ENCODE assay signal across 7 cellular contexts in the genomic region with DNA sequence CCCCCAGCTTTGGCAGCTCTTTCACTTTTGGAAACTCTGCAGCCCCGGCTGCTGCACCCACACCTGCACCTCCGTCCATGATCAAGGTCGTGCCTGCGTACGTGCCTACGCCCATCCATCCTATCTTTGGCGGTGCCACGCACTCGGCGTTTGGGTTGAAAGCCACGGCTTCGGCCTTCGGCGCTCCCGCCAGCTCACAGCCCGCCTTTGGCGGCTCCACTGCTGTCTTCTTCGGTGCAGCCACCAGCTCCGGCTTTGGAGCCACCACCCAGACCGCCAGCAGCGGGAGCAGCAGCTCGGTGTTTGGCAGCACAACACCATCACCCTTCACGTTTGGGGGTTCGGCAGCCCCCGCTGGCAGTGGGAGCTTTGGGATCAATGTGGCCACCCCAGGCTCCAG. TPM values are rescaled to one million over a fixed set of nuclear protein-coding genes. Genes with fewer than 3 reads are reported as not detected.
DNase-seq lines count a peak whose midpoint lies in the region; ATAC-seq and TF ChIP-seq lines count a peak whose summit lies in the region.
"Not testable (repeated sequence)": the region's sequence is repeated elsewhere in the genome, so short reads cannot be mapped to it uniquely, and the experiment has no call there.
"Had no signal": no experiment of that assay in that cellular context is flagged by ENCODE, and none has a peak within 500 bp of the region (broad histone marks: within the 10 kb centered on the region; RNA-seq: fewer than 3 reads in every experiment).

No MANE protein-coding gene starts in this region.

- dilution Hi-C loops in IMR-90 (cut with HindIII; ENCODE audit: low sequenced_read_pairs, unreplicated experiment), result not testable (repeated sequence)

- not testable (repeated sequence) for H3K27ac ChIP-seq in IMR-90 (ENCODE audit: insufficient read depth, low read length); endodermal cell (ENCODE audit: low read depth, low read length); spleen

- not testable (repeated sequence) for H3K4ac ChIP-seq in IMR-90 (ENCODE audit: low read depth, low read length)

- H3K36me3 ChIP-seq in IMR-90 (ENCODE audit: control insufficient read depth, insufficient read depth, low read length), result peaks cover 24% of the 10 kb centered on the region
- peaks cover 11% of the 10 kb centered on the region for H3K36me3 ChIP-seq in endodermal cell (ENCODE audit: control insufficient read depth, insufficient read depth, low read length)
- H3K36me3 ChIP-seq in spleen, result peaks cover 0 to 67% (median 10%) of the 10 kb centered on the region in 6 donors

- not testable (repeated sequence) for TF ChIP-seq POLR2A in IMR-90 (IDR thresholded peaks at IDR 0.05; ENCODE audit: low read depth, low read length); spleen (IDR thresholded peaks at IDR 0.05)

- BruUV-seq in IMR-90 (replicated peaks; lab: Mats Ljungman, UMichigan), result TSS peak; percentile 43

- H3K14ac ChIP-seq in IMR-90 (replicated peaks; ENCODE audit: low read depth, low read length), result not testable (repeated sequence)

- not testable (repeated sequence) for H2BK15ac ChIP-seq in IMR-90 (ENCODE audit: low read depth, low read length)

- not testable (repeated sequence) for DNase-seq in IMR-90; stimulated activated naive B cell treated with anti-CD40 and anti-IgM and Interleukin-4, amounts not matched to agents 10 μg/mL and 1 μg/mL and 100 μg/mL, for 72 hours
- DNase-seq in endodermal cell (peak; percentile 5), immature natural killer cell (peak in 2 of 3 donors; percentile 23 to 29), spleen (peak; percentile 37)

- in situ Hi-C loops in IMR-90 (cut with MboI; ENCODE audit: low sequenced_read_pairs), result not testable (repeated sequence)

- H2BK120ac ChIP-seq in IMR-90 (ENCODE audit: low read depth, low read length), result not testable (repeated sequence)

- not testable (repeated sequence) for H3K18ac ChIP-seq in IMR-90 (ENCODE audit: low read depth, low read length)

- H3K23ac ChIP-seq in IMR-90 (ENCODE audit: low read depth, low read length), result not testable (repeated sequence)

- not testable (repeated sequence) for TF ChIP-seq RAD21 in IMR-90 (IDR thresholded peaks at IDR 0.05; ENCODE audit: low read length)

- not testable (repeated sequence) for H3K4me3 Mint-ChIP-seq in endodermal cell; immature natural killer cell; stimulated activated naive B cell treated with anti-CD40 and anti-IgM and Interleukin-4, amounts not matched to agents 10 μg/mL and 1 μg/mL and 100 μg/mL, for 72 hours

- not testable (repeated sequence) for H2AFZ ChIP-seq in IMR-90 (replicated peaks; ENCODE audit: low read length, poor library complexity)

- H3K27me3 Mint-ChIP-seq in endodermal cell (ENCODE audit: insufficient read depth); immature natural killer cell (ENCODE audit: low read depth in 3 of 3); stimulated activated naive B cell treated with anti-CD40 and anti-IgM and Interleukin-4, amounts not matched to agents 10 μg/mL and 1 μg/mL and 100 μg/mL, for 72 hours: not testable (repeated sequence)

- H4K5ac ChIP-seq in IMR-90 (ENCODE audit: low read depth, low read length), result not testable (repeated sequence)

- ATAC-seq in IMR-90 (ENCODE audit: low read depth); stimulated activated naive B cell treated with anti-CD40 and anti-IgM and Interleukin-4, amounts not matched to agents 10 μg/mL and 1 μg/mL and 100 μg/mL, for 72 hours (replicated peaks): not testable (repeated sequence)

- not testable (repeated sequence) for H3K27me3 ChIP-seq in IMR-90 (ENCODE audit: control insufficient read depth, insufficient read depth, low read length); endodermal cell (ENCODE audit: control insufficient read depth, insufficient read depth, low read length, poor library complexity, severe bottlenecking); spleen (replicated peaks in 1 of 7)

- CTCF ChIA-PET in IMR-90 (lab: Yijun Ruan, JAX), result not testable (repeated sequence)

- H3K9ac ChIP-seq in IMR-90 (ENCODE audit: low read depth, low read length); endodermal cell (ENCODE audit: extremely low read depth, low read length, poor library complexity, severe bottlenecking): not testable (repeated sequence)

- H3K4me3 ChIP-seq in IMR-90 (ENCODE audit: insufficient read depth, low read depth, low read length); endodermal cell (ENCODE audit: low read length); spleen: not testable (repeated sequence)

- H2BK20ac ChIP-seq in IMR-90 (ENCODE audit: low read depth, low read length), result not testable (repeated sequence)

- H4K8ac ChIP-seq in IMR-90 (ENCODE audit: low read depth in 2 of 2, low read length in 2 of 2), result not testable (repeated sequence)

- not testable (repeated sequence) for H3K9me3 ChIP-seq in IMR-90 (ENCODE audit: control insufficient read depth, insufficient read depth, low read length); endodermal cell (ENCODE audit: control insufficient read depth, low read length); spleen

- H3K79me1 ChIP-seq in IMR-90 (ENCODE audit: low read depth in 1 of 2, low read length in 2 of 2), result not testable (repeated sequence)

- not testable (repeated sequence) for H3K9me3 Mint-ChIP-seq in endodermal cell; immature natural killer cell; stimulated activated naive B cell treated with anti-CD40 and anti-IgM and Interleukin-4, amounts not matched to agents 10 μg/mL and 1 μg/mL and 100 μg/mL, for 72 hours

- not testable (repeated sequence) for H2BK5ac ChIP-seq in IMR-90 (ENCODE audit: low read depth, low read length, poor library complexity, severe bottlenecking)

- not testable (repeated sequence) for H3K4me1 ChIP-seq in IMR-90 (ENCODE audit: control insufficient read depth, insufficient read depth, low read length); endodermal cell (ENCODE audit: control insufficient read depth, insufficient read depth, low read length)
- peaks cover 2 to 28% (median 6%) of the 10 kb centered on the region in 6 donors for H3K4me1 ChIP-seq in spleen

- not testable (repeated sequence) for H2AK9ac ChIP-seq in IMR-90 (replicated peaks; ENCODE audit: low read depth, low read length, poor library complexity)

- H3K27ac Mint-ChIP-seq in endodermal cell, result not testable (repeated sequence)
- peak overlapping the region in 1 of 6 donors; percentile 62 for H3K27ac Mint-ChIP-seq in immature natural killer cell
- peak overlapping the region; percentile 25 for H3K27ac Mint-ChIP-seq in stimulated activated naive B cell treated with anti-CD40 and anti-IgM and Interleukin-4, amounts not matched to agents 10 μg/mL and 1 μg/mL and 100 μg/mL, for 72 hours

- not testable (repeated sequence) for H4K91ac ChIP-seq in IMR-90 (ENCODE audit: insufficient read depth, low read depth, low read length)

- not testable (repeated sequence) for H2AK5ac ChIP-seq in IMR-90 (ENCODE audit: low read depth, low read length)

- H3K4me1 Mint-ChIP-seq in endodermal cell, result not testable (repeated sequence)
- peaks cover 29 to 34% of the 10 kb centered on the region in 2 donors for H3K4me1 Mint-ChIP-seq in immature natural killer cell
- H3K4me1 Mint-ChIP-seq in stimulated activated naive B cell treated with anti-CD40 and anti-IgM and Interleukin-4, amounts not matched to agents 10 μg/mL and 1 μg/mL and 100 μg/mL, for 72 hours, result peaks cover 3 to 11% of the 10 kb centered on the region in 2 donors

- H3K56ac ChIP-seq in IMR-90 (ENCODE audit: extremely low read depth, insufficient read depth, low read length), result not testable (repeated sequence)

- WGBS in IMR-90 (ENCODE audit: extremely low coverage in 2 of 2, insufficient read length in 1 of 2), 2 experiments, result 100% methylated on average over 1 of the region's 25 CpGs; no CpG with 5 or more reads in 1 of the 2 experiments
- 97% methylated on average over 22 of the region's 25 CpGs; no CpG with 5 or more reads in 1 of the 2 experiments for WGBS in endodermal cell (ENCODE audit: insufficient coverage in 1 of 2, insufficient read length in 1 of 2), 2 experiments
- 96 to 100% (median 98%) methylated on average over 9 to 25 of the region's 25 CpGs for WGBS in spleen, 5 donors

- not testable (repeated sequence) for H3K4me2 ChIP-seq in IMR-90 (ENCODE audit: low read depth, low read length)

- H3K36me3 Mint-ChIP-seq in endodermal cell (ENCODE audit: low read depth), result peaks cover 20% of the 10 kb centered on the region
- peaks cover 9 to 14% (median 10%) of the 10 kb centered on the region in 3 donors for H3K36me3 Mint-ChIP-seq in immature natural killer cell
- peaks cover 21 to 26% of the 10 kb centered on the region in 2 donors for H3K36me3 Mint-ChIP-seq in stimulated activated naive B cell treated with anti-CD40 and anti-IgM and Interleukin-4, amounts not matched to agents 10 μg/mL and 1 μg/mL and 100 μg/mL, for 72 hours

- not testable (repeated sequence) for H3K9me1 ChIP-seq in IMR-90 (ENCODE audit: insufficient read depth, low read length)

- intact Hi-C loops in IMR-90 (cut with micrococcal nuclease); spleen (cut with DNase I; ENCODE audit: low total_unique reads): not testable (repeated sequence)

- not testable (repeated sequence) for H4K20me1 ChIP-seq in IMR-90 (ENCODE audit: insufficient read depth, low read length)

- POLR2A ChIA-PET in IMR-90 (lab: Charles Lee; ENCODE audit: unreplicated experiment), result not testable (repeated sequence)

- not testable (repeated sequence) for TF ChIP-seq CTCF in IMR-90 (conservative IDR thresholded peaks at IDR 0.05; ENCODE audit: low read depth, low read length); endodermal cell (conservative IDR thresholded peaks at IDR 0.05); spleen (IDR thresholded peaks at IDR 0.05 in 8 of 11, conservative IDR thresholded peaks at IDR 0.05 in 3 of 11)

RNA-seq across cellular contexts. Expression of a gene that starts 18.1 kb away (rescaled TPM):
- total RNA-seq in IMR-90 (2012; rRNA removed) (1.8 and 2.2 TPM in 2 replicates), endodermal cell (10 to 100 TPM; 51.6 to 56.0 TPM), spleen (10 to 100 TPM; 32.5 to 47.4 (median 40.1) TPM)
- polyA plus RNA-seq in IMR-90 (2012; rRNA removed) (14.4 and 15.5 TPM in 2 replicates), immature natural killer cell (10 to 100 TPM in 1 of 3 donors, 1 to 10 TPM in 2; 4.4 to 23.0 (median 7.4) TPM), spleen (10 to 100 TPM in 2 of 3 donors, 1 to 10 TPM in 1; 8.6 to 16.5 (median 10.2) TPM)
- 10.4 and 11.0 TPM in 2 replicates for polyA plus RNA-seq in IMR-90 (2012; cell fraction: cytosol; rRNA removed)
- 34.5 and 38.7 TPM in 2 replicates for polyA plus RNA-seq in IMR-90 (2012; cell fraction: nucleus; rRNA removed; ENCODE audit: low replicate concordance)
- polyA plus RNA-seq in endodermal cell (2013, experiment 1 of 2), result 47.5 TPM
- 43.5 TPM for polyA plus RNA-seq in endodermal cell (2013, experiment 2 of 2)

RNA-seq across cellular contexts. Expression of a gene that starts 26.3 kb away (rescaled TPM):
- total RNA-seq in IMR-90 (2012; rRNA removed) (not detected in 2 replicates), endodermal cell (under 1 TPM in 1 of 2 donors, not detected in 1; 0.55 TPM), spleen (1 to 10 TPM in 3 of 7 donors, under 1 TPM in 1, not detected in 3; 0.23 to 1.4 (median 1.2) TPM)
- polyA plus RNA-seq in IMR-90 (2012; rRNA removed) (0.11 and 0.17 TPM in 2 replicates), immature natural killer cell (not detected), spleen (1 to 10 TPM in 1 of 3 donors, under 1 TPM in 2; 0.64 to 1.9 (median 0.74) TPM)
- polyA plus RNA-seq in IMR-90 (2012; cell fraction: cytosol; rRNA removed), result 0.03 and 0.04 TPM in 2 replicates
- 0.52 and 0.57 TPM in 2 replicates for polyA plus RNA-seq in IMR-90 (2012; cell fraction: nucleus; rRNA removed; ENCODE audit: low replicate concordance)
- 0.32 TPM for polyA plus RNA-seq in endodermal cell (2013, experiment 1 of 2)
- 0.50 TPM for polyA plus RNA-seq in endodermal cell (2013, experiment 2 of 2)
- total RNA-seq: A172 had no signal
- polyA plus RNA-seq: BJ had no signal

Comparison
In these comparisons a context has a peak if more than half of its experiments do, and no peak if none do; other contexts are left out.
1. RNA of a gene that starts 18.1 kb away (total RNA-seq): 51.6 to 56.0 TPM in endodermal cell and 32.5 to 47.4 TPM in spleen; 1.8 to 2.2 TPM in IMR-90; every median in the first group is over 10 times any median in the second.